ENCODE assay signal across 15 cellular contexts in the genomic region with DNA sequence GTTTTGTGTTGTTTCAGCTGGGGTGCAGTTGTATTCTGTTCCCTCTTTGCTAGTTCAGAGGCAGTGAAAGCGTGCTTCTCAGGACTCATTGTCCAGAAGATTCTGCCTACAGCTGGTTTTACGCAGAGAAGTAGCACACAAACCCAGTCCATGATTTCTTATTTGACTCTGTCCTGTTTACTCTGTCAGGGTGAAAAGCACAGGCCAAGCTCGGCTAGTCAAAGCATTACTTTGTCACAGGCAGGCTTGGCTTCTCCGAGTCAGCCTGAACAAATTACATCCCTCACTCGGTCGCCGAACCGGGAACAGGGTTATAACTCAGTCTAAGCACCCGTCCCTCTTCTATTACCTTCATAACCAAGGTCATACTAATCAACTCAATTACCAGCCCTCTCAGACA.
"Had no signal": no experiment of that assay in that cellular context is flagged by ENCODE, and none has a peak within 500 bp of the region (broad histone marks: within the 10 kb centered on the region; RNA-seq: fewer than 3 reads in every experiment).

No MANE protein-coding gene starts in this region.

- H3K36me3 ChIP-seq: thoracic aorta, WERI-Rb-1 had no signal

- H3K27me3 Mint-ChIP-seq: activated CD4-positive, alpha-beta memory T cell treated with anti-CD3 and anti-CD28 coated beads for 36 hours; activated CD8-positive, alpha-beta memory T cell treated with anti-CD3 and anti-CD28 coated beads, Interleukin-2, amount 10 ng/mL, durations not matched to agents 7 days and 5 days; stimulated activated naive CD8-positive, alpha-beta T cell treated with anti-CD3 and anti-CD28 coated beads, Interleukin-15, Interleukin-2, amounts not matched to agents 100 ng/mL and 50 ng/mL, for 24 hours had no signal

- DNase-seq: activated CD4-positive, alpha-beta memory T cell treated with anti-CD3 and anti-CD28 coated beads for 36 hours; activated CD8-positive, alpha-beta memory T cell treated with anti-CD3 and anti-CD28 coated beads, Interleukin-2, amount 10 ng/mL, durations not matched to agents 7 days and 5 days; activated naive CD4-positive, alpha-beta T cell treated with anti-CD3 and anti-CD28 coated beads, Interleukin-2, amount 50 U/mL, for 16 hours; activated T-cell treated with anti-CD3 and anti-CD28 coated beads, Interleukin-2, amount 50 U/mL, for 1 hour; effector memory CD4-positive, alpha-beta T cell; foreskin melanocyte; naive B cell; right cardiac atrium; T-cell; WERI-Rb-1 had no signal

- H3K4me3 Mint-ChIP-seq: activated CD4-positive, alpha-beta memory T cell treated with anti-CD3 and anti-CD28 coated beads for 36 hours; activated CD8-positive, alpha-beta memory T cell treated with anti-CD3 and anti-CD28 coated beads, Interleukin-2, amount 10 ng/mL, durations not matched to agents 7 days and 5 days; dendritic cell treated with granulocyte-macrophage colony-stimulating factor and Interleukin-4, amounts not matched to agents 40 ng/mL and 50 ng/mL, for 4 days; stimulated activated naive CD8-positive, alpha-beta T cell treated with anti-CD3 and anti-CD28 coated beads, Interleukin-15, Interleukin-2, amounts not matched to agents 100 ng/mL and 50 ng/mL, for 24 hours; T-cell had no signal

- H3K9me3 ChIP-seq: thoracic aorta had no signal

- ATAC-seq: activated CD8-positive, alpha-beta memory T cell treated with anti-CD3 and anti-CD28 coated beads, Interleukin-2, amount 10 ng/mL, durations not matched to agents 7 days and 5 days; right cardiac atrium; T-cell had no signal

- H3K4me3 ChIP-seq: thoracic aorta had no signal

- FAIRE-seq: astrocyte, bronchial epithelial cell had no signal

- H3K27ac Mint-ChIP-seq: activated CD4-positive, alpha-beta memory T cell treated with anti-CD3 and anti-CD28 coated beads for 36 hours; activated CD8-positive, alpha-beta memory T cell treated with anti-CD3 and anti-CD28 coated beads, Interleukin-2, amount 10 ng/mL, durations not matched to agents 7 days and 5 days; stimulated activated naive CD8-positive, alpha-beta T cell treated with anti-CD3 and anti-CD28 coated beads, Interleukin-15, Interleukin-2, amounts not matched to agents 100 ng/mL and 50 ng/mL, for 24 hours; T-cell had no signal

- H3K27ac ChIP-seq: thoracic aorta, WERI-Rb-1 had no signal
